Comparison of ENCODE assay signal across 1 cellular context in the genomic region with DNA sequence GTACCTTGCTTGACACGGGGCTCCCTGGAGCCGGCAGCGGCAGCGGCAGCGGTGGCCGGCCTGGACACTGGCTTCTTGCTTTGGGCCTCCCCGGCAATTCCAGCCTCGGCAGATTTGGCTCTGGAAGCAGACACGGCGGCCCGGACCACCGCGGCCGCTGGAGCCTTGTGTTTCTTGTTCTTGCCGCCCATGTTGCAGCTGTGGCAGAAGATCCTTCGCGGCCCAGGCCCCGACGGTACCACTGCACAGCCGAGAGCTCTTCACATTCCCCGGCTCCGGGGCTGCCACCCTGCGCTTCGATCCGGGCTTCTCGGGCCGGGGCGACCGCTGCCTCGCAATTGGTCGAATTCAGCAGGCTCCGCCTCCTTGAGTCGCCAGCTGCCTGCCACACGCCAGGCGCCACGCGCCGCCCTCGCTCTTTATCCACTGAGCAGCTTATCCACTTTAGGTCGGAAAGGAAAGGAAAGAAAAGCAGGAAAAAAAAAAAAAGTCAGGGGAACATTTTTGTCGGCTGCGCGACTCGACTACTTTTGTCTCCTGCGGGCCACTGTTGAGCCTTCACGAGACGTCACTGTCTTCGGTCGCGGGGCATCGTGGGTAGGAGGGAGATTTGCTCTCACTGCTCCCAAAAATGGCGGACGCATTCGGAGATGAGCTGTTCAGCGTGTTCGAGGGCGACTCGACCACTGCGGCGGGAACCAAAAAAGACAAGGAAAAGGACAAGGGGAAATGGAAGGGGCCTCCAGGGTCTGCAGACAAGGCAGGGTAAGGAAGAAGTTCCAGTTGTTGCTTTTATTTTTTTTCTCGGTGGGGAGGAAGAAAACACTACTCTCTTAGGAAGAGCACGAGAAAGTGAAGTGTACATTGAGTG.
TF ChIP-seq lines count a peak whose summit lies in the region.

A gene with protein sequence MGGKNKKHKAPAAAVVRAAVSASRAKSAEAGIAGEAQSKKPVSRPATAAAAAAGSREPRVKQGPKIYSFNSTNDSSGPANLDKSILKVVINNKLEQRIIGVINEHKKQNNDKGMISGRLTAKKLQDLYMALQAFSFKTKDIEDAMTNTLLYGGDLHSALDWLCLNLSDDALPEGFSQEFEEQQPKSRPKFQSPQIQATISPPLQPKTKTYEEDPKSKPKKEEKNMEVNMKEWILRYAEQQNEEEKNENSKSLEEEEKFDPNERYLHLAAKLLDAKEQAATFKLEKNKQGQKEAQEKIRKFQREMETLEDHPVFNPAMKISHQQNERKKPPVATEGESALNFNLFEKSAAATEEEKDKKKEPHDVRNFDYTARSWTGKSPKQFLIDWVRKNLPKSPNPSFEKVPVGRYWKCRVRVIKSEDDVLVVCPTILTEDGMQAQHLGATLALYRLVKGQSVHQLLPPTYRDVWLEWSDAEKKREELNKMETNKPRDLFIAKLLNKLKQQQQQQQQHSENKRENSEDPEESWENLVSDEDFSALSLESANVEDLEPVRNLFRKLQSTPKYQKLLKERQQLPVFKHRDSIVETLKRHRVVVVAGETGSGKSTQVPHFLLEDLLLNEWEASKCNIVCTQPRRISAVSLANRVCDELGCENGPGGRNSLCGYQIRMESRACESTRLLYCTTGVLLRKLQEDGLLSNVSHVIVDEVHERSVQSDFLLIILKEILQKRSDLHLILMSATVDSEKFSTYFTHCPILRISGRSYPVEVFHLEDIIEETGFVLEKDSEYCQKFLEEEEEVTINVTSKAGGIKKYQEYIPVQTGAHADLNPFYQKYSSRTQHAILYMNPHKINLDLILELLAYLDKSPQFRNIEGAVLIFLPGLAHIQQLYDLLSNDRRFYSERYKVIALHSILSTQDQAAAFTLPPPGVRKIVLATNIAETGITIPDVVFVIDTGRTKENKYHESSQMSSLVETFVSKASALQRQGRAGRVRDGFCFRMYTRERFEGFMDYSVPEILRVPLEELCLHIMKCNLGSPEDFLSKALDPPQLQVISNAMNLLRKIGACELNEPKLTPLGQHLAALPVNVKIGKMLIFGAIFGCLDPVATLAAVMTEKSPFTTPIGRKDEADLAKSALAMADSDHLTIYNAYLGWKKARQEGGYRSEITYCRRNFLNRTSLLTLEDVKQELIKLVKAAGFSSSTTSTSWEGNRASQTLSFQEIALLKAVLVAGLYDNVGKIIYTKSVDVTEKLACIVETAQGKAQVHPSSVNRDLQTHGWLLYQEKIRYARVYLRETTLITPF (N-terminal part only) (minus strand): TSS at position 312 of the 871 bp plus-strand sequence. CDS start 121 bp downstream, at position 191.
A gene (plus strand): TSS at position 607 of the 871 bp plus-strand sequence. CDS start 25 bp downstream, at position 632.

TF ChIP-seq in liver, 16 proteins besides CTCF, POLR2A, EP300 and RAD21 (continued from another document):
- TF ChIP-seq, protein P1, sequence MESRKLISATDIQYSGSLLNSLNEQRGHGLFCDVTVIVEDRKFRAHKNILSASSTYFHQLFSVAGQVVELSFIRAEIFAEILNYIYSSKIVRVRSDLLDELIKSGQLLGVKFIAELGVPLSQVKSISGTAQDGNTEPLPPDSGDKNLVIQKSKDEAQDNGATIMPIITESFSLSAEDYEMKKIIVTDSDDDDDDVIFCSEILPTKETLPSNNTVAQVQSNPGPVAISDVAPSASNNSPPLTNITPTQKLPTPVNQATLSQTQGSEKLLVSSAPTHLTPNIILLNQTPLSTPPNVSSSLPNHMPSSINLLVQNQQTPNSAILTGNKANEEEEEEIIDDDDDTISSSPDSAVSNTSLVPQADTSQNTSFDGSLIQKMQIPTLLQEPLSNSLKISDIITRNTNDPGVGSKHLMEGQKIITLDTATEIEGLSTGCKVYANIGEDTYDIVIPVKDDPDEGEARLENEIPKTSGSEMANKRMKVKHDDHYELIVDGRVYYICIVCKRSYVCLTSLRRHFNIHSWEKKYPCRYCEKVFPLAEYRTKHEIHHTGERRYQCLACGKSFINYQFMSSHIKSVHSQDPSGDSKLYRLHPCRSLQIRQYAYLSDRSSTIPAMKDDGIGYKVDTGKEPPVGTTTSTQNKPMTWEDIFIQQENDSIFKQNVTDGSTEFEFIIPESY (IDR thresholded peaks at IDR 0.05): peak; percentile 94
- peak in 1 of 2 donors; percentile 32 for TF ChIP-seq GABPA (IDR thresholded peaks at IDR 0.05 in 1 of 2, conservative IDR thresholded peaks at IDR 0.05 in 1 of 2)
- TF ChIP-seq TAF1 (conservative IDR thresholded peaks at IDR 0.05): peak; percentile 84
- TF ChIP-seq EGR1 (IDR thresholded peaks at IDR 0.05; ENCODE audit: low read depth in 2 of 2): peak in 1 of 2 donors; percentile 20
- no peak for TF ChIP-seq FOXA2 (IDR thresholded peaks at IDR 0.05)
- peak; percentile 52 for TF ChIP-seq SP1 (IDR thresholded peaks at IDR 0.05)
- no peak for TF ChIP-seq NR2F2 (IDR thresholded peaks at IDR 0.05)
- TF ChIP-seq, protein P2, sequence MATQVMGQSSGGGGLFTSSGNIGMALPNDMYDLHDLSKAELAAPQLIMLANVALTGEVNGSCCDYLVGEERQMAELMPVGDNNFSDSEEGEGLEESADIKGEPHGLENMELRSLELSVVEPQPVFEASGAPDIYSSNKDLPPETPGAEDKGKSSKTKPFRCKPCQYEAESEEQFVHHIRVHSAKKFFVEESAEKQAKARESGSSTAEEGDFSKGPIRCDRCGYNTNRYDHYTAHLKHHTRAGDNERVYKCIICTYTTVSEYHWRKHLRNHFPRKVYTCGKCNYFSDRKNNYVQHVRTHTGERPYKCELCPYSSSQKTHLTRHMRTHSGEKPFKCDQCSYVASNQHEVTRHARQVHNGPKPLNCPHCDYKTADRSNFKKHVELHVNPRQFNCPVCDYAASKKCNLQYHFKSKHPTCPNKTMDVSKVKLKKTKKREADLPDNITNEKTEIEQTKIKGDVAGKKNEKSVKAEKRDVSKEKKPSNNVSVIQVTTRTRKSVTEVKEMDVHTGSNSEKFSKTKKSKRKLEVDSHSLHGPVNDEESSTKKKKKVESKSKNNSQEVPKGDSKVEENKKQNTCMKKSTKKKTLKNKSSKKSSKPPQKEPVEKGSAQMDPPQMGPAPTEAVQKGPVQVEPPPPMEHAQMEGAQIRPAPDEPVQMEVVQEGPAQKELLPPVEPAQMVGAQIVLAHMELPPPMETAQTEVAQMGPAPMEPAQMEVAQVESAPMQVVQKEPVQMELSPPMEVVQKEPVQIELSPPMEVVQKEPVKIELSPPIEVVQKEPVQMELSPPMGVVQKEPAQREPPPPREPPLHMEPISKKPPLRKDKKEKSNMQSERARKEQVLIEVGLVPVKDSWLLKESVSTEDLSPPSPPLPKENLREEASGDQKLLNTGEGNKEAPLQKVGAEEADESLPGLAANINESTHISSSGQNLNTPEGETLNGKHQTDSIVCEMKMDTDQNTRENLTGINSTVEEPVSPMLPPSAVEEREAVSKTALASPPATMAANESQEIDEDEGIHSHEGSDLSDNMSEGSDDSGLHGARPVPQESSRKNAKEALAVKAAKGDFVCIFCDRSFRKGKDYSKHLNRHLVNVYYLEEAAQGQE (IDR thresholded peaks at IDR 0.05): peak; percentile 84
- TF ChIP-seq, protein P3, sequence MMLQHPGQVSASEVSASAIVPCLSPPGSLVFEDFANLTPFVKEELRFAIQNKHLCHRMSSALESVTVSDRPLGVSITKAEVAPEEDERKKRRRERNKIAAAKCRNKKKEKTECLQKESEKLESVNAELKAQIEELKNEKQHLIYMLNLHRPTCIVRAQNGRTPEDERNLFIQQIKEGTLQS (IDR thresholded peaks at IDR 0.05): no peak
- peak; percentile 6 to 16 for TF ChIP-seq HNF4A (conservative IDR thresholded peaks at IDR 0.05)
